Comparison of ENCODE assay signal across 17 cellular contexts in genomic region chrX:4397471-4397870, GRCh38.
DNase-seq lines count a peak whose midpoint lies in the region; ATAC-seq, FAIRE-seq and TF ChIP-seq lines count a peak whose summit lies in the region.
"Had no signal": no experiment of that assay in that cellular context is flagged by ENCODE, and none has a peak within 500 bp of the region (broad histone marks: within the 10 kb centered on the region; RNA-seq: fewer than 3 reads in every experiment).

No MANE protein-coding gene starts in this region.

- H3K27me3 Mint-ChIP-seq in activated T-cell treated with anti-CD3 and anti-CD28 coated beads, Interleukin-2, amount 50 U/mL, for 4 hours (ENCODE audit: low read depth): no peaks in the 10 kb centered on the region
- H3K27me3 Mint-ChIP-seq: CD4-positive, alpha-beta T cell had no signal

- H3K9me3 Mint-ChIP-seq in activated T-cell treated with anti-CD3 and anti-CD28 coated beads, Interleukin-2, amount 50 U/mL, for 4 hours: peaks cover 7% of the 10 kb centered on the region
- H3K9me3 Mint-ChIP-seq: CD4-positive, alpha-beta T cell had no signal

- H3K27ac ChIP-seq in A549 (no peak overlapping the region), RWPE2 (ENCODE audit: poor library complexity, severe bottlenecking) (no peak overlapping the region), osteoblast (ENCODE audit: low read depth, low read length) (no peak overlapping the region)
- H3K27ac ChIP-seq: BLaER1 treated with 17β-estradiol and CSF1 and Interleukin-3, amounts not matched to agents 10 nM and 100 nM had no signal

- 3% methylated on average over 2 of the region's 2 CpGs for WGBS in A549 (ENCODE audit: missing lambda C conversion rate)

- peak; percentile 43 for FAIRE-seq in A549 (lab: Jason Lieb, UNC)
- FAIRE-seq: GM18507, H54 had no signal

- H3K36me3 Mint-ChIP-seq in activated T-cell treated with anti-CD3 and anti-CD28 coated beads, Interleukin-2, amount 50 U/mL, for 4 hours (ENCODE audit: insufficient read depth): no peaks in the 10 kb centered on the region

- DNase-seq in A549 (ENCODE audit: low read depth in 1 of 2, low spot score in 1 of 2) (no peak), OCI-M1 (lab: John Stamatoyannopoulos, UW) (peak; percentile 0), RWPE2 (ENCODE audit: low spot score) (no peak), epithelial cell of esophagus (ENCODE audit: low read depth) (peak; percentile 54), NCI-H774 (lab: John Stamatoyannopoulos, UW) (no peak), inferior parietal cortex (ENCODE audit: extremely low spot score) (no peak), osteoblast (ENCODE audit: insufficient read length, low spot score, missing footprints) (no peak)
- no peak for DNase-seq in activated T-cell treated with anti-CD3 and anti-CD28 coated beads, Interleukin-2, amount 50 U/mL, for 4 hours
- DNase-seq: 8988T; ACHN; Calu3; CD4-positive, alpha-beta T cell; DMS 273 treated with DMSO at 0.1 percent for 48 hours had no signal

- ATAC-seq in A549 (no peak), RWPE2 (ENCODE audit: low read depth) (peak; percentile 55; the same call in 2 of the 3 replicates)
- ATAC-seq in activated T-cell treated with anti-CD3 and anti-CD28 coated beads, Interleukin-2, amount 50 U/mL, for 4 hours: no peak
- ATAC-seq: HCT116 had no signal

- TF ChIP-seq RAD21 in A549 (conservative IDR thresholded peaks at IDR 0.05 in 1 of 2, IDR thresholded peaks at IDR 0.05 in 1 of 2): no peak

- no peak overlapping the region for H3K4me2 ChIP-seq in A549
- H3K4me2 ChIP-seq in osteoblast (ENCODE audit: insufficient read depth, low read length): no peak overlapping the region

- CTCF ChIA-PET in A549 (lab: Yijun Ruan, JAX): no interaction called here

- H3K9me3 ChIP-seq in A549 (no peaks in the 10 kb centered on the region), RWPE2 (ENCODE audit: severe bottlenecking) (no peaks in the 10 kb centered on the region), osteoblast (ENCODE audit: low read depth, low read length) (no peaks in the 10 kb centered on the region)
- H3K9me3 ChIP-seq: BLaER1 treated with 17β-estradiol and CSF1 and Interleukin-3, amounts not matched to agents 10 nM and 100 nM had no signal

- TF ChIP-seq EP300 in A549 (IDR thresholded peaks at IDR 0.05): no peak

- H3K27me3 ChIP-seq in RWPE2 (ENCODE audit: insufficient read depth, poor library complexity, severe bottlenecking) (no peaks in the 10 kb centered on the region), osteoblast (ENCODE audit: insufficient read depth, low read length) (no peaks in the 10 kb centered on the region)
- H3K27me3 ChIP-seq: BLaER1 treated with 17β-estradiol and CSF1 and Interleukin-3, amounts not matched to agents 10 nM and 100 nM had no signal

- no peaks in the 10 kb centered on the region for H3K36me3 ChIP-seq in RWPE2 (ENCODE audit: low read depth)
- H3K36me3 ChIP-seq in osteoblast (ENCODE audit: insufficient read depth, low read length): no peaks in the 10 kb centered on the region
- H3K36me3 ChIP-seq: BLaER1 treated with 17β-estradiol and CSF1 and Interleukin-3, amounts not matched to agents 10 nM and 100 nM had no signal

- H3K4me3 ChIP-seq in A549 (no peak overlapping the region), RWPE2 (ENCODE audit: severe bottlenecking) (no peak overlapping the region), epithelial cell of esophagus (ENCODE audit: low read length) (no peak overlapping the region), osteoblast (ENCODE audit: insufficient read depth, low read length) (no peak overlapping the region)
- H3K4me3 ChIP-seq: BLaER1 treated with 17β-estradiol and CSF1 and Interleukin-3, amounts not matched to agents 10 nM and 100 nM had no signal

- H3K4me1 ChIP-seq in A549: no peaks in the 10 kb centered on the region
- no peaks in the 10 kb centered on the region for H3K4me1 ChIP-seq in RWPE2 (ENCODE audit: insufficient read depth, poor library complexity, severe bottlenecking)
- H3K4me1 ChIP-seq in osteoblast (ENCODE audit: insufficient read depth, low read length): no peaks in the 10 kb centered on the region

- H2AFZ ChIP-seq in osteoblast (ENCODE audit: low read length): no peak overlapping the region

- no peaks in the 10 kb centered on the region for H3K4me1 Mint-ChIP-seq in activated T-cell treated with anti-CD3 and anti-CD28 coated beads, Interleukin-2, amount 50 U/mL, for 4 hours (ENCODE audit: low read depth)

- H3K79me2 ChIP-seq in osteoblast (ENCODE audit: insufficient read depth, low read length): no peaks in the 10 kb centered on the region

- H3K4me3 Mint-ChIP-seq in activated T-cell treated with anti-CD3 and anti-CD28 coated beads, Interleukin-2, amount 50 U/mL, for 4 hours: no peak overlapping the region
- H3K4me3 Mint-ChIP-seq: CD4-positive, alpha-beta T cell had no signal

- H4K20me1 ChIP-seq in osteoblast (ENCODE audit: insufficient read depth, low read length): no peaks in the 10 kb centered on the region
- H4K20me1 ChIP-seq: BLaER1 treated with 17β-estradiol and CSF1 and Interleukin-3, amounts not matched to agents 10 nM and 100 nM had no signal

- POLR2A ChIA-PET in A549 (lab: Yijun Ruan, JAX): no interaction called here

- no peak for TF ChIP-seq POLR2A in A549 (IDR thresholded peaks at IDR 0.05; ENCODE audit: low read length)

- TF ChIP-seq CTCF in A549 (IDR thresholded peaks at IDR 0.05): no peak
- TF ChIP-seq CTCF in RWPE2 (IDR thresholded peaks at IDR 0.05; ENCODE audit: poor library complexity, severe bottlenecking): no peak
- TF ChIP-seq CTCF in epithelial cell of esophagus (IDR thresholded peaks at IDR 0.05; ENCODE audit: insufficient read depth, low read depth, low read length, missing control alignments): no peak
- no peak for TF ChIP-seq CTCF in osteoblast (IDR thresholded peaks at IDR 0.05; ENCODE audit: extremely low read depth, low read depth, low read length)

TF ChIP-seq in A549, 52 proteins besides CTCF, POLR2A, EP300 and RAD21:
- TF ChIP-seq HOXA7 (CRISPR knock-in tag; IDR thresholded peaks at IDR 0.05) (no peak), ESRRA (IDR thresholded peaks at IDR 0.05; ENCODE audit: borderline replicate concordance, low read length) (no peak), POLR2AphosphoS2 (conservative IDR thresholded peaks at IDR 0.05; ENCODE audit: low read length) (no peak), SMC3 (IDR thresholded peaks at IDR 0.05) (no peak), NR3C1 (IDR thresholded peaks at IDR 0.05) (no peak), PHF8 (IDR thresholded peaks at IDR 0.05; ENCODE audit: borderline replicate concordance, low read depth) (no peak), HES2 (IDR thresholded peaks at IDR 0.05) (no peak), E2F6 (IDR thresholded peaks at IDR 0.05; ENCODE audit: borderline replicate concordance, low read depth) (no peak), EHF (CRISPR knock-in tag; IDR thresholded peaks at IDR 0.05) (no peak), RARB (CRISPR knock-in tag; IDR thresholded peaks at IDR 0.05) (no peak), ELK1 (IDR thresholded peaks at IDR 0.05; ENCODE audit: low read depth, low read length) (no peak), GATA3 (IDR thresholded peaks at IDR 0.05; ENCODE audit: borderline replicate concordance) (no peak), HOXB5 (CRISPR knock-in tag; IDR thresholded peaks at IDR 0.05) (no peak), ZFP36 (IDR thresholded peaks at IDR 0.05; ENCODE audit: borderline replicate concordance, partially characterized antibody) (no peak), RCOR1 (IDR thresholded peaks at IDR 0.05; ENCODE audit: low read depth, low read length) (no peak), HEYL (CRISPR knock-in tag; IDR thresholded peaks at IDR 0.05) (no peak), BCL3 (IDR thresholded peaks at IDR 0.05) (no peak), FOXS1 (CRISPR knock-in tag; IDR thresholded peaks at IDR 0.05) (no peak), CEBPB (IDR thresholded peaks at IDR 0.05) (no peak)

Comparison
In these comparisons a context has a peak if more than half of its experiments do, and no peak if none do; other contexts are left out.
1. DNase-seq: peak in OCI-M1 (single experiment) and epithelial cell of esophagus (single experiment); none in A549 (0 of 2), RWPE2 (single experiment), activated T-cell treated with anti-CD3 and anti-CD28 coated beads, Interleukin-2, amount 50 U/mL, for 4 hours (single experiment), NCI-H774 (single experiment), inferior parietal cortex (single experiment) and osteoblast (single experiment).